Comparison of ENCODE assay signal across 9 cellular contexts in the genomic region with DNA sequence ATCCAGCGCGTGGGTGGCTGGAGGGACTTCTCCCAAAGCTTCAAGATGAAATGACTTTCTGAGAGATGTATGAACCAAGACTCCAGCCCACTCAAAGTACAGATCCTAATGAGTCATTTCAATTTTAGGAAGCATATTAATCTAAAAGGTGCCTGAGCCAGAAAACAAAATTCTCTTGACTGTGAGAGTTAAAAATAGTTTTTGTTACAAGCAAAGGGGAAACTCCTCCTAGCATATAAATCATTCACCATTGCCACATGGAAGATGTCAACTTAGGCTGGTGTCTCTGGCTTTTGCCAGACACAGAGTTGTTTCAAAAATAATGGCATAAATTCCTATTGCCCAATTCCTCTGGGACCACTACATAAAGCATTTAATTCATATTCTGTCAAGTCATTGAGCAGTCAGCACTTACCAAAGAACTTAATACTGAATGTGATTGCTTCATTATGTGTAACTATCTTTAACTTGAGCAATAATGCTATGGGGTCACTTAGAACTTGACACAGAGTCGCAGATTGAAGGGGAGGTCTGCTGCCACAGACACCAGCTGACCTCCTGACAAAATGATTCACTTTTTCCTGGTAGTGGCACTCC.
DNase-seq lines count a peak whose midpoint lies in the region; ATAC-seq and TF ChIP-seq lines count a peak whose summit lies in the region.
"Had no signal": no experiment of that assay in that cellular context is flagged by ENCODE, and none has a peak within 500 bp of the region (broad histone marks: within the 10 kb centered on the region; RNA-seq: fewer than 3 reads in every experiment).

No MANE protein-coding gene starts in this region.

- H3K27ac ChIP-seq in left ventricle myocardium inferior (replicated peaks), result peak overlapping the region; percentile 10
- H3K27ac ChIP-seq: epithelial cell of prostate had no signal

- H3K9me3 ChIP-seq in left ventricle myocardium inferior (replicated peaks), result no peaks in the 10 kb centered on the region

- TF ChIP-seq POLR2A in GM18505 (IDR thresholded peaks at IDR 0.05; ENCODE audit: borderline replicate concordance, extremely low read depth, insufficient read depth, insufficient read length) (no peak), NB4 (IDR thresholded peaks at IDR 0.05; ENCODE audit: extremely low read depth, insufficient read length) (no peak)

- no peaks in the 10 kb centered on the region for H3K36me3 ChIP-seq in left ventricle myocardium inferior

- no peaks in the 10 kb centered on the region for H3K27me3 ChIP-seq in left ventricle myocardium inferior (ENCODE audit: low read depth)

- H3K4me3 ChIP-seq in NB4 (ENCODE audit: low read depth, low read length) (no peak overlapping the region), left ventricle myocardium inferior (no peak overlapping the region)

- peaks cover 44% of the 10 kb centered on the region for H3K4me1 ChIP-seq in left ventricle myocardium inferior

- peak; percentile 63 for DNase-seq in NB4 (ENCODE audit: low read depth)
- no peak for DNase-seq in left ventricle myocardium inferior
- DNase-seq in HuH-7.5 (ENCODE audit: low spot score), result no peak
- DNase-seq in HUDEP-2 (lab: John Stamatoyannopoulos, UW; ENCODE audit: unreplicated experiment in 76 of 76), result no peak
- no peak for DNase-seq in UCSD-AML1 (lab: John Stamatoyannopoulos, UW; ENCODE audit: unreplicated experiment)
- no peak for DNase-seq in AG08396 (ENCODE audit: low spot score)

- TF ChIP-seq CTCF in NB4 (IDR thresholded peaks at IDR 0.05; ENCODE audit: low read depth, low read length), result no peak
- TF ChIP-seq CTCF in left ventricle myocardium inferior (IDR thresholded peaks at IDR 0.05; ENCODE audit: borderline replicate concordance), result no peak

- ATAC-seq in GM18505 (IDR thresholded peaks at IDR 0.05; ENCODE audit: unreplicated experiment) (peak; percentile 25), GM21737 (IDR thresholded peaks at IDR 0.05; ENCODE audit: unreplicated experiment) (peak; percentile 42)

- intact Hi-C loops in left ventricle myocardium inferior (cut with micrococcal nuclease), result no loop called here
